ENCODE assay signal across 8 cellular contexts in genomic region chr15:32717290-32718081, GRCh38. TPM values are rescaled to one million over a fixed set of nuclear protein-coding genes. Genes with fewer than 3 reads are reported as not detected.
DNase-seq lines count a peak whose midpoint lies in the region; ATAC-seq and TF ChIP-seq lines count a peak whose summit lies in the region.

TSS of gene GREM1 (plus strand) at chr15:32718004. CDS start at chr15:32730691, 12,687 bp downstream.

- peaks cover 10 to 40% (median 34%) of the 10 kb centered on the region in 4 donors for H3K4me1 ChIP-seq in esophagus muscularis mucosa

- H3K9me3 ChIP-seq in esophagus muscularis mucosa, result no peaks in the 10 kb centered on the region

- no peaks in the 10 kb centered on the region for H3K36me3 ChIP-seq in esophagus muscularis mucosa

- DNase-seq in AG09319 (ENCODE audit: extremely low read depth, low read depth) (peak; percentile 59), esophagus muscularis mucosa (ENCODE audit: extremely low spot score) (no peak), KG1 (lab: John Stamatoyannopoulos, UW) (no peak)
- DNase-seq in stimulated activated CD4-positive, alpha-beta T cell treated with anti-CD3 and anti-CD28 coated beads, Interleukin-12 subunit alpha, Interleukin-12 subunit beta, amount 100 ng/mL, for 4 hours, result no peak

- no peak for TF ChIP-seq POLR2A in esophagus muscularis mucosa (IDR thresholded peaks at IDR 0.05; ENCODE audit: low read depth)

- 7% methylated on average over 29 of the region's 89 CpGs for WGBS in esophagus muscularis mucosa

- intact Hi-C loops in esophagus muscularis mucosa (cut with DNase I), result loop anchor here (5.0 kb wide), 1 partner anchor 35 kb away; no protein-coding TSS in a partner anchor

- peak within 1 kb of the TSS; percentile 71 to 80 (median 78) for H3K27ac ChIP-seq in esophagus muscularis mucosa (replicated peaks in 1 of 4)

- H3K4me1 Mint-ChIP-seq in nephron, result peaks cover 13% of the 10 kb centered on the region

- no peaks in the 10 kb centered on the region for H3K9me3 Mint-ChIP-seq in nephron

- TF ChIP-seq CTCF in AG09319 (IDR thresholded peaks at IDR 0.05; ENCODE audit: low read depth, low read length), result no peak
- no peak for TF ChIP-seq CTCF in esophagus muscularis mucosa (IDR thresholded peaks at IDR 0.05)
- TF ChIP-seq CTCF in nephron (IDR thresholded peaks at IDR 0.05; ENCODE audit: unreplicated experiment in 3 of 3), result no peak

- peaks cover 0 to 61% (median 11%) of the 10 kb centered on the region in 4 donors for H3K27me3 ChIP-seq in esophagus muscularis mucosa

- peaks cover 1% of the 10 kb centered on the region for H3K36me3 Mint-ChIP-seq in nephron (ENCODE audit: low read depth)

- TF ChIP-seq EP300 in Ishikawa (IDR thresholded peaks at IDR 0.05; ENCODE audit: borderline replicate concordance) (no peak), esophagus muscularis mucosa (IDR thresholded peaks at IDR 0.05) (no peak)

- H3K4me3 Mint-ChIP-seq in nephron, result peak within 1 kb of the TSS; percentile 83 to 88 (median 84)

- TF ChIP-seq RAD21 in Ishikawa (IDR thresholded peaks at IDR 0.05; ENCODE audit: low read depth), result no peak

- H3K4me3 ChIP-seq in esophagus muscularis mucosa, result peak within 1 kb of the TSS; percentile 51 to 75 (median 61)

- no peak within 1 kb of the TSS for H3K27ac Mint-ChIP-seq in nephron

- H3K27me3 Mint-ChIP-seq in nephron (ENCODE audit: low read depth), result peaks cover 97% of the 10 kb centered on the region

- ATAC-seq in GM18868 (IDR thresholded peaks at IDR 0.05; ENCODE audit: unreplicated experiment), result no peak
- ATAC-seq in HG03442 (IDR thresholded peaks at IDR 0.05; ENCODE audit: unreplicated experiment), result no peak

TF ChIP-seq in Ishikawa, 13 proteins besides CTCF, POLR2A, EP300 and RAD21:
- TF ChIP-seq FOXM1 (IDR thresholded peaks at IDR 0.05; ENCODE audit: borderline replicate concordance, low read depth) (no peak), ZBTB7A (IDR thresholded peaks at IDR 0.05; ENCODE audit: low read depth) (peak; percentile 26; the same call in 1 of the 2 replicates), TEAD4 (IDR thresholded peaks at IDR 0.05) (peak; percentile 35; the same call in 1 of the 2 replicates), USF1 (IDR thresholded peaks at IDR 0.05) (no peak)

RNA-seq across cellular contexts. Expression of gene GREM1, which starts in this region (rescaled TPM):
- 10 to 100 TPM in 3 of 4 donors, 1 to 10 TPM in 1; 8.6 to 46.1 (median 37.0) TPM for total RNA-seq in esophagus muscularis mucosa
